1 cellular context compared by ENCODE assay signal in the genomic region with DNA sequence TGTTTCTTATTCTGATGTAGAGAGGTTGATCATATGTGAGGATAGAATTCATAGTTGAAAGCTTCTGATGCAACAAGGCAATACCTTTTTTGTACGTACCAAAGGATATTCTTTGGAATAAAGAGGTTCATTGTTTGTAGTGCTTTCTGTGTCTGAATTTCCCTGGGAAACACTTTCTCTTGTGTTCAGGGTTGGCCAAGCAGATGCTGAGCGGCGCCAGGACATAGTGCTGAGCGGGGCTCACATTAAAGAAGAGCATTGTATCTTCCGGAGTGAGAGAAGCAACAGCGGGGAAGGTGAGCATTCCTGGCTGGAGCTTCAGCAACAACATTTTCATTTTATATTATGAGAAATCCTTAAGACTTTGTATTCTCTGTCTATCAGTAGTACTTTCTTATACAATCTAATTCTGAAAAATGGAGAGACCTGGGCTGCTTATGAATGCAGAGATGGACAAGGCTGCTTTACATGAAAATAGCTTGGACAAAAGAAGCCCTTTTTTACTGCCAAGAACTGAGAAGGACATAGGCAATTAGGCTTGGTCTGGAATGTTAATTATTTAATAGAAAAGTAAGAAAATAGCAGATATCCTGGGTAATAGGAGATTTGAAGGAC.
TF ChIP-seq lines count a peak whose summit lies in the region.

No MANE protein-coding gene starts in this region.

TF ChIP-seq in SK-N-SH, 30 proteins besides CTCF, POLR2A, EP300 and RAD21 (continued from another document):
- TF ChIP-seq, protein P1, sequence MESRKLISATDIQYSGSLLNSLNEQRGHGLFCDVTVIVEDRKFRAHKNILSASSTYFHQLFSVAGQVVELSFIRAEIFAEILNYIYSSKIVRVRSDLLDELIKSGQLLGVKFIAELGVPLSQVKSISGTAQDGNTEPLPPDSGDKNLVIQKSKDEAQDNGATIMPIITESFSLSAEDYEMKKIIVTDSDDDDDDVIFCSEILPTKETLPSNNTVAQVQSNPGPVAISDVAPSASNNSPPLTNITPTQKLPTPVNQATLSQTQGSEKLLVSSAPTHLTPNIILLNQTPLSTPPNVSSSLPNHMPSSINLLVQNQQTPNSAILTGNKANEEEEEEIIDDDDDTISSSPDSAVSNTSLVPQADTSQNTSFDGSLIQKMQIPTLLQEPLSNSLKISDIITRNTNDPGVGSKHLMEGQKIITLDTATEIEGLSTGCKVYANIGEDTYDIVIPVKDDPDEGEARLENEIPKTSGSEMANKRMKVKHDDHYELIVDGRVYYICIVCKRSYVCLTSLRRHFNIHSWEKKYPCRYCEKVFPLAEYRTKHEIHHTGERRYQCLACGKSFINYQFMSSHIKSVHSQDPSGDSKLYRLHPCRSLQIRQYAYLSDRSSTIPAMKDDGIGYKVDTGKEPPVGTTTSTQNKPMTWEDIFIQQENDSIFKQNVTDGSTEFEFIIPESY (IDR thresholded peaks at IDR 0.05; ENCODE audit: borderline replicate concordance, low read depth), result no peak
- TF ChIP-seq, protein P2, sequence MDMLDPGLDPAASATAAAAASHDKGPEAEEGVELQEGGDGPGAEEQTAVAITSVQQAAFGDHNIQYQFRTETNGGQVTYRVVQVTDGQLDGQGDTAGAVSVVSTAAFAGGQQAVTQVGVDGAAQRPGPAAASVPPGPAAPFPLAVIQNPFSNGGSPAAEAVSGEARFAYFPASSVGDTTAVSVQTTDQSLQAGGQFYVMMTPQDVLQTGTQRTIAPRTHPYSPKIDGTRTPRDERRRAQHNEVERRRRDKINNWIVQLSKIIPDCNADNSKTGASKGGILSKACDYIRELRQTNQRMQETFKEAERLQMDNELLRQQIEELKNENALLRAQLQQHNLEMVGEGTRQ (IDR thresholded peaks at IDR 0.05; ENCODE audit: borderline replicate concordance, low read depth, low read length), result no peak
- no peak for TF ChIP-seq JUND (IDR thresholded peaks at IDR 0.05)
